ENCODE assay signal across 8 cellular contexts in the genomic region with DNA sequence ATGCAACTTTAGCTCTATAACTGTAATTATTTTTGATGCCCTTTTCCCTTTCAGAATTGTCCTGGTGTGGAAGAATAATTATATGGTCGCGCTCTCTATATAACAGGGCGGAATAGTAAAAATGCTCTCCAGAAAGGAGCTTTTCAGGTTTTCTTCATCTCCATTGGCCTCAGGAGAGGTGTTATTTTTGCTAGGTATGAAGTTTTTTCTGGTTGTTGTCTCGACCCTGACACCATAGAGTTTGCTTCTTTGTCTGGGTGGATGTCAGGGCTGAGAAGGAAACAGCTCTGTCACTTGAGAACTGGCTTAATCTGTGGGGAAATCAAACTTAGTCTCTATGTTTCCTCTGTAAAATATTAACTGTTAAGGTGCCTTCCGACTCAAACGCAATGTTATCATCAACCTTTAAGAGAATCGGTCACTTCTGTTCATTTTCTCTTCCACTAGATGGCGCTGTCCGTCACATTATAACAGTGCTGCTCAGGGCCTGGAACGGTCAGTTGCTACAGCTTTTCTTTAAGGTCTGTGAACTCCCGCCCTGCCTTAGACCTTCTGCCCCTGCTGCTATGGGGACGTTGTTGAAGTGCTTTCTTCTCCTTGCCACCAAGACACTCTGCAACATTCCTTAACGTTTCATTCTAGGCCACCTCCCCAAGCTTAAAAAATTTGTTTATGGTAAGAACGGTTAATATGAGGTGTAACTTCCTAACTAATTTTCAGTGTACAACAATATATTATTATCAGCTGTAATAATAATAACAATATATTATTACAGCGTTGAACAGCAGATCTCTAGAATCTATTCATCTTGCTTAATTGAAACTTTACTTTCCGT. TPM values are rescaled to one million over a fixed set of nuclear protein-coding genes. Genes with fewer than 3 reads are reported as not detected.
DNase-seq lines count a peak whose midpoint lies in the region; ATAC-seq and TF ChIP-seq lines count a peak whose summit lies in the region.

No MANE protein-coding gene starts in this region.

- H3K9me3 Mint-ChIP-seq in CD8-positive, alpha-beta T cell = no peaks in the 10 kb centered on the region
- no peaks in the 10 kb centered on the region for H3K9me3 Mint-ChIP-seq in activated B cell treated with CpG ODN at 0.5 μM for 24 hours

- no peaks in the 10 kb centered on the region for H3K27me3 ChIP-seq in CD8-positive, alpha-beta T cell (ENCODE audit: insufficient read depth, low read length)
- H3K27me3 ChIP-seq in lower lobe of right lung (ENCODE audit: low read depth) = no peaks in the 10 kb centered on the region

- peak; percentile 68 for TF ChIP-seq CTCF in CD8-positive, alpha-beta T cell (IDR thresholded peaks at IDR 0.05)
- no peak for TF ChIP-seq CTCF in activated B cell treated with CpG ODN at 0.5 μM for 24 hours (IDR thresholded peaks at IDR 0.05)
- peak; percentile 77 for TF ChIP-seq CTCF in choroid plexus epithelial cell (conservative IDR thresholded peaks at IDR 0.05; ENCODE audit: low read depth, low read length)
- TF ChIP-seq CTCF in lower lobe of right lung (IDR thresholded peaks at IDR 0.05) = peak; percentile 81

- no peaks in the 10 kb centered on the region for H3K9me3 ChIP-seq in CD8-positive, alpha-beta T cell (ENCODE audit: low read length)
- no peaks in the 10 kb centered on the region for H3K9me3 ChIP-seq in lower lobe of right lung

- no peaks in the 10 kb centered on the region for H3K4me1 ChIP-seq in CD8-positive, alpha-beta T cell (ENCODE audit: insufficient read depth, low read length)
- no peaks in the 10 kb centered on the region for H3K4me1 ChIP-seq in lower lobe of right lung

- H3K4me3 ChIP-seq in CD8-positive, alpha-beta T cell (ENCODE audit: low read depth, low read length) = no peak overlapping the region
- H3K4me3 ChIP-seq in choroid plexus epithelial cell (ENCODE audit: low read depth, low read length) (no peak overlapping the region), lower lobe of right lung (no peak overlapping the region)

- no peak overlapping the region for H3K4me3 Mint-ChIP-seq in CD8-positive, alpha-beta T cell
- H3K4me3 Mint-ChIP-seq in activated B cell treated with CpG ODN at 0.5 μM for 24 hours = no peak overlapping the region

- peaks cover 2% of the 10 kb centered on the region for H3K4me1 Mint-ChIP-seq in CD8-positive, alpha-beta T cell (ENCODE audit: low read depth)
- H3K4me1 Mint-ChIP-seq in activated B cell treated with CpG ODN at 0.5 μM for 24 hours = peaks cover 3% of the 10 kb centered on the region

- H3K36me3 ChIP-seq in CD8-positive, alpha-beta T cell (ENCODE audit: insufficient read depth, low read length) = no peaks in the 10 kb centered on the region
- no peaks in the 10 kb centered on the region for H3K36me3 ChIP-seq in lower lobe of right lung

- no peaks in the 10 kb centered on the region for H3K36me3 Mint-ChIP-seq in CD8-positive, alpha-beta T cell
- H3K36me3 Mint-ChIP-seq in activated B cell treated with CpG ODN at 0.5 μM for 24 hours (ENCODE audit: low read depth) = no peaks in the 10 kb centered on the region

- intact Hi-C loops in CD8-positive, alpha-beta T cell (cut with DNase I, micrococcal nuclease) = loop anchor here (1.0 to 10.0 kb wide), 4 partner anchors 326 to 479 kb away; no protein-coding TSS in a partner anchor
- intact Hi-C loops in activated B cell treated with CpG ODN at 0.5 μM for 24 hours (cut with micrococcal nuclease) (loop anchor here (1.0 kb wide), 7 partner anchors 60 to 891 kb away; no protein-coding TSS in a partner anchor), lower lobe of right lung (cut with DNase I) (no loop called here)

- CTCF ChIA-PET in CD8-positive, alpha-beta T cell (lab: Charles Lee) = interaction anchor here (0.6 to 3.6 kb wide), 25 partner anchors 9 to 1155 kb away, joined by 3 to 37 read pairs (median 5); no protein-coding TSS in a partner anchor
- CTCF ChIA-PET in activated B cell treated with CpG ODN at 0.5 μM for 24 hours (lab: Charles Lee) = interaction anchor here (0.7 to 4.1 kb wide), 20 partner anchors 9 to 891 kb away, joined by 3 to 48 read pairs (median 4); no protein-coding TSS in a partner anchor

- POLR2A ChIA-PET in CD8-positive, alpha-beta T cell (lab: Charles Lee) = no interaction called here
- POLR2A ChIA-PET in activated B cell treated with CpG ODN at 0.5 μM for 24 hours (lab: Charles Lee) = no interaction called here

- H3K27ac ChIP-seq in CD8-positive, alpha-beta T cell (ENCODE audit: low read depth, low read length) = no peak overlapping the region
- no peak overlapping the region for H3K27ac ChIP-seq in lower lobe of right lung

- peak; percentile 2 to 64 (median 38) for DNase-seq in CD8-positive, alpha-beta T cell
- DNase-seq in NCI-H446 treated with DMSO at 0.1 percent for 48 hours (lab: John Stamatoyannopoulos, UW) (peak; percentile 14), activated B cell treated with CpG ODN at 0.5 μM for 24 hours (no peak), choroid plexus epithelial cell (ENCODE audit: low read depth) (peak; percentile 84), lower lobe of right lung (no peak)
- peak; percentile 10 to 21 for DNase-seq in stimulated activated CD8-positive, alpha-beta memory T cell treated with anti-CD3 and anti-CD28 coated beads, Interleukin-4, amount 100 ng/mL, for 1 hour (ENCODE audit: low read depth in 2 of 2, low spot score in 1 of 2)

- peaks cover 10% of the 10 kb centered on the region for H3K27me3 Mint-ChIP-seq in CD8-positive, alpha-beta T cell (ENCODE audit: low read depth)
- H3K27me3 Mint-ChIP-seq in activated B cell treated with CpG ODN at 0.5 μM for 24 hours = peaks cover 9% of the 10 kb centered on the region

- H3K27ac Mint-ChIP-seq in CD8-positive, alpha-beta T cell = no peak overlapping the region
- no peak overlapping the region for H3K27ac Mint-ChIP-seq in activated B cell treated with CpG ODN at 0.5 μM for 24 hours

- peak; percentile 51 for ATAC-seq in CD8-positive, alpha-beta T cell
- peak; percentile 93 for ATAC-seq in GM19328 (IDR thresholded peaks at IDR 0.05; ENCODE audit: unreplicated experiment)
- peak; percentile 95 for ATAC-seq in HG03432 (IDR thresholded peaks at IDR 0.05; ENCODE audit: unreplicated experiment)
- peak; percentile 60 for ATAC-seq in activated B cell treated with CpG ODN at 0.5 μM for 24 hours (ENCODE audit: low read depth)
- peak; percentile 90 for ATAC-seq in lower lobe of right lung

RNA-seq across cellular contexts. Expression of gene SERPINB12, which starts 23.8 kb away (rescaled TPM):
- not detected for total RNA-seq in CD8-positive, alpha-beta T cell
- total RNA-seq in activated B cell treated with CpG ODN at 0.5 μM for 24 hours (not detected in 2 replicates), lower lobe of right lung (not detected)

RNA-seq across cellular contexts. Expression of gene SERPINB5, which starts 41.6 kb away (rescaled TPM):
- not detected for total RNA-seq in CD8-positive, alpha-beta T cell
- total RNA-seq in activated B cell treated with CpG ODN at 0.5 μM for 24 hours (not detected in 2 replicates), lower lobe of right lung (not detected)

Comparison
In these comparisons a context has a peak if more than half of its experiments do, and no peak if none do; other contexts are left out.
1. DNase-seq: peak in CD8-positive, alpha-beta T cell (7 of 7), NCI-H446 treated with DMSO at 0.1 percent for 48 hours (single experiment), choroid plexus epithelial cell (single experiment) and stimulated activated CD8-positive, alpha-beta memory T cell treated with anti-CD3 and anti-CD28 coated beads, Interleukin-4, amount 100 ng/mL, for 1 hour (2 of 2); none in activated B cell treated with CpG ODN at 0.5 μM for 24 hours (single experiment) and lower lobe of right lung (single experiment).
2. Peak in every context shown above with its lines, with median percentiles within 50 percentile points of each other: ATAC-seq.